ENCODE assay signal across 10 cellular contexts in genomic region chr2:29114514-29114840, GRCh38. TPM values are rescaled to one million over a fixed set of nuclear protein-coding genes. Genes with fewer than 3 reads are reported as not detected.
DNase-seq lines count a peak whose midpoint lies in the region; ATAC-seq and TF ChIP-seq lines count a peak whose summit lies in the region.
"Had no signal": no experiment of that assay in that cellular context is flagged by ENCODE, and none has a peak within 500 bp of the region (broad histone marks: within the 10 kb centered on the region; RNA-seq: fewer than 3 reads in every experiment).

No MANE protein-coding gene starts in this region.

- TF ChIP-seq CTCF in brain (conservative IDR thresholded peaks at IDR 0.05), result no peak
- TF ChIP-seq CTCF in mesothelial cell of epicardium (IDR thresholded peaks at IDR 0.05; ENCODE audit: unreplicated experiment), result no peak
- no peak for TF ChIP-seq CTCF in type B pancreatic cell (conservative IDR thresholded peaks at IDR 0.05)

- H3K4me1 Mint-ChIP-seq in brain (peaks cover 65% of the 10 kb centered on the region), mesothelial cell of epicardium (peaks cover 33% of the 10 kb centered on the region), type B pancreatic cell (ENCODE audit: unreplicated experiment) (peaks cover 31% of the 10 kb centered on the region)

- ATAC-seq in HG03432 (IDR thresholded peaks at IDR 0.05; ENCODE audit: unreplicated experiment) (no peak), HG03159 (IDR thresholded peaks at IDR 0.05; ENCODE audit: unreplicated experiment) (no peak)

- peak overlapping the region; percentile 91 to 98 (median 94) for H3K27ac Mint-ChIP-seq in brain
- peak overlapping the region; percentile 92 for H3K27ac Mint-ChIP-seq in mesothelial cell of epicardium
- peak overlapping the region; percentile 83 for H3K27ac Mint-ChIP-seq in type B pancreatic cell

- H3K27me3 Mint-ChIP-seq in brain (peaks cover 11% of the 10 kb centered on the region), mesothelial cell of epicardium (ENCODE audit: low read depth) (no peaks in the 10 kb centered on the region), type B pancreatic cell (peaks cover 13% of the 10 kb centered on the region)

- no peaks in the 10 kb centered on the region for H3K36me3 Mint-ChIP-seq in brain
- H3K36me3 Mint-ChIP-seq in mesothelial cell of epicardium, result no peaks in the 10 kb centered on the region
- no peaks in the 10 kb centered on the region for H3K36me3 Mint-ChIP-seq in type B pancreatic cell

- H3K4me3 Mint-ChIP-seq in brain (peak overlapping the region; percentile 85 to 98 (median 89)), mesothelial cell of epicardium (peak overlapping the region; percentile 83), type B pancreatic cell (peak overlapping the region; percentile 92)

- H3K9me3 Mint-ChIP-seq in brain (no peaks in the 10 kb centered on the region), mesothelial cell of epicardium (no peaks in the 10 kb centered on the region), type B pancreatic cell (no peaks in the 10 kb centered on the region)

- DNase-seq in activated CD4-positive, alpha-beta T cell treated with anti-CD3 and anti-CD28 coated beads for 48 hours, result peak; percentile 9
- no peak for DNase-seq in activated CD4-positive, alpha-beta T cell treated with anti-CD3 and anti-CD28 coated beads, Interleukin-2, amount 50 U/mL, for 1 hour
- DNase-seq in mesothelial cell of epicardium (ENCODE audit: low spot score in 2 of 2, unreplicated experiment in 2 of 2) (no peak), type B pancreatic cell (ENCODE audit: extremely low spot score, unreplicated experiment) (no peak), DMS114 treated with DMSO at 0.1 percent for 48 hours (lab: John Stamatoyannopoulos, UW; ENCODE audit: unreplicated experiment) (no peak)

RNA-seq across cellular contexts. Expression of gene CLIP4, which starts 0.7 kb away (rescaled TPM):
- polyA plus RNA-seq in brain (ENCODE audit: insufficient read depth, low read depth, low replicate concordance), result 5.4 TPM
- total RNA-seq in mesothelial cell of epicardium, result 28.7 to 31.7 TPM (median 28.8 TPM) in 3 replicates
- 12.1 and 14.7 TPM in 2 replicates for total RNA-seq in type B pancreatic cell (ENCODE audit: low replicate concordance)

RNA-seq across cellular contexts. Expression of gene PCARE, which starts 40.2 kb away (rescaled TPM):
- polyA plus RNA-seq in brain (ENCODE audit: insufficient read depth, low read depth, low replicate concordance), result not detected
- 0.07 to 0.22 TPM (median 0.09 TPM) in 3 replicates for total RNA-seq in mesothelial cell of epicardium
- not detected in 2 replicates for total RNA-seq in type B pancreatic cell (ENCODE audit: low replicate concordance)
- total RNA-seq: T-helper 2 cell treated with Interferon-gamma antibody and Interleukin-4, amounts not matched to agents 100 ng/mL and 5 ng/mL, for 36 hours had no signal
- polyA plus RNA-seq: BJ had no signal
